Comparison of ENCODE assay signal across 19 cellular contexts in the genomic region with DNA sequence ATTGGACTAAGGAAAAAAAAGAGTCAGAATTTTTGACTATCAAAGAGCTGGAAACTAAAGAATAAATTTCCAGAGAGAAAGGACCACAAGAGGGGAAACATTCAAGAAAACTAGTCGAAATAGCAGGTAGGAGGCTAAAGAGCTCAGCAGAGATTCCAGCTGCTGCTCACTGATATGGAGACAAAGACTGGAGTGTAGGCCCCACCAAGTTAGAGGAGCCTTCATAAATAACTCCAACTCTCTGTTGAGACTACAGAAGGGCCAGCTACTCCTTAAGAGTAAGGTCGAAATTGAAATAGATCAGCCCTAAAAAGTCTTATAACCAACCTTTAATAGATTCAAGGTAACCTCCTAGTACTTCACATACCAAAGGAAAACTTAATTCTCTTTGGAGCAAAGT. TPM values are rescaled to one million over a fixed set of nuclear protein-coding genes. Genes with fewer than 3 reads are reported as not detected.
A peak's percentile ranks its signal among the peaks of the same experiment; 100 is the strongest.
DNase-seq lines count a peak whose midpoint lies in the region; ATAC-seq and TF ChIP-seq lines count a peak whose summit lies in the region.
"Had no signal": no experiment of that assay in that cellular context is flagged by ENCODE, and none has a peak within 500 bp of the region (broad histone marks: within the 10 kb centered on the region; RNA-seq: fewer than 3 reads in every experiment).

No MANE protein-coding gene starts in this region.

- H3K27me3 ChIP-seq in mesendoderm (ENCODE audit: insufficient read depth, low read length, poor library complexity) = no peaks in the 10 kb centered on the region
- H3K27me3 ChIP-seq: BLaER1 treated with 17β-estradiol and CSF1 and Interleukin-3, amounts not matched to agents 10 nM and 100 nM had no signal

- no peaks in the 10 kb centered on the region for H3K4me1 ChIP-seq in mesendoderm (ENCODE audit: control insufficient read depth, low read depth, low read length)
- H3K4me1 ChIP-seq: A549 had no signal

- peaks cover 26% of the 10 kb centered on the region in 2 donors for H3K4me1 Mint-ChIP-seq in natural killer cell
- peaks cover 11 to 15% of the 10 kb centered on the region in 2 donors for H3K4me1 Mint-ChIP-seq in natural killer cell treated with Interleukin-12 subunit alpha and Interleukin-12 subunit beta and Interleukin-15 and Interleukin-18, amount 100 ng/mL, for 72 hours (ENCODE audit: low read depth in 2 of 2)
- H3K4me1 Mint-ChIP-seq in brain = peaks cover 29% of the 10 kb centered on the region

- TF ChIP-seq CTCF in natural killer cell (IDR thresholded peaks at IDR 0.05) (no peak), brain (conservative IDR thresholded peaks at IDR 0.05) (no peak)

- H3K56ac ChIP-seq in mesendoderm (ENCODE audit: low read length) = no peak overlapping the region

- no peak overlapping the region for H2BK5ac ChIP-seq in mesendoderm (ENCODE audit: low read length)

- H3K4me3 ChIP-seq in mesendoderm (ENCODE audit: low read length) = no peak overlapping the region
- H3K4me3 ChIP-seq: A549; BLaER1 treated with 17β-estradiol and CSF1 and Interleukin-3, amounts not matched to agents 10 nM and 100 nM had no signal

- no peak overlapping the region for H3K4me2 ChIP-seq in mesendoderm (ENCODE audit: low read length)
- H3K4me2 ChIP-seq: A549; BLaER1 treated with 17β-estradiol and CSF1 and Interleukin-3, amounts not matched to agents 10 nM and 100 nM had no signal

- H3K27ac ChIP-seq in mesendoderm (ENCODE audit: low read depth, low read length) = no peak overlapping the region
- H3K27ac ChIP-seq: A549; BLaER1 treated with 17β-estradiol and CSF1 and Interleukin-3, amounts not matched to agents 10 nM and 100 nM had no signal

- H3K36me3 ChIP-seq in mesendoderm (ENCODE audit: control insufficient read depth, insufficient read depth, low read length) = peaks cover 4% of the 10 kb centered on the region

- H3K27me3 Mint-ChIP-seq in natural killer cell (ENCODE audit: low read depth in 2 of 2) (no peaks in the 10 kb centered on the region), brain (no peaks in the 10 kb centered on the region)
- H3K27me3 Mint-ChIP-seq in natural killer cell treated with Interleukin-12 subunit alpha and Interleukin-12 subunit beta and Interleukin-15 and Interleukin-18, amount 100 ng/mL, for 72 hours = no peaks in the 10 kb centered on the region
- H3K27me3 Mint-ChIP-seq: CD8-positive, alpha-beta memory T cell had no signal

- H3K9ac ChIP-seq in mesendoderm (ENCODE audit: low read length) = no peak overlapping the region
- H3K9ac ChIP-seq: BLaER1 treated with 17β-estradiol and CSF1 and Interleukin-3, amounts not matched to agents 10 nM and 100 nM had no signal

- peak overlapping the region; percentile 28 to 67 for H3K27ac Mint-ChIP-seq in natural killer cell
- no peak overlapping the region for H3K27ac Mint-ChIP-seq in natural killer cell treated with Interleukin-12 subunit alpha and Interleukin-12 subunit beta and Interleukin-15 and Interleukin-18, amount 100 ng/mL, for 72 hours
- peak overlapping the region in 3 of 5 experiments; percentile 1 to 46 (median 21) for H3K27ac Mint-ChIP-seq in brain

- DNase-seq in natural killer cell (no peak), mesendoderm (peak; percentile 8), KBM-7 (no peak), NCI-H1092 treated with DMSO at 0.1 percent for 48 hours (lab: John Stamatoyannopoulos, UW) (no peak), middle frontal gyrus (ENCODE audit: extremely low spot score, low spot score) (no peak)
- DNase-seq in natural killer cell treated with Interleukin-12 subunit alpha and Interleukin-12 subunit beta and Interleukin-15 and Interleukin-18, amount 100 ng/mL, for 72 hours (ENCODE audit: low spot score) = no peak
- DNase-seq: CD8-positive, alpha-beta memory T cell; DMS79 treated with DMSO at 0.1 percent for 48 hours; NCI-H1417; NCI-H2029; NCI-H2171; NCI-H446; NCI-H69; NK-92 treated with Interleukin-12 subunit alpha and Interleukin-12 subunit beta, amount 100 ng/mL, for 24 hours; SIG-M5 had no signal

- H3K23ac ChIP-seq in mesendoderm (ENCODE audit: low read length) = no peak overlapping the region

- no peak overlapping the region for H4K8ac ChIP-seq in mesendoderm (ENCODE audit: low read depth, low read length)

- H2AK5ac ChIP-seq in mesendoderm (ENCODE audit: low read length) = no peak overlapping the region

- ATAC-seq in natural killer cell = no peak
- no peak for ATAC-seq in natural killer cell treated with Interleukin-12 subunit alpha and Interleukin-12 subunit beta and Interleukin-15 and Interleukin-18, amount 100 ng/mL, for 72 hours
- no peak for ATAC-seq in GM19324 (IDR thresholded peaks at IDR 0.05; ENCODE audit: low FRiP score, unreplicated experiment)
- ATAC-seq: A549 had no signal

- H3K9me3 Mint-ChIP-seq in natural killer cell = no peaks in the 10 kb centered on the region
- H3K9me3 Mint-ChIP-seq in natural killer cell treated with Interleukin-12 subunit alpha and Interleukin-12 subunit beta and Interleukin-15 and Interleukin-18, amount 100 ng/mL, for 72 hours = no peaks in the 10 kb centered on the region
- peaks cover 0 to 4% (median 2%) of the 10 kb centered on the region in 5 experiments for H3K9me3 Mint-ChIP-seq in brain
- H3K9me3 Mint-ChIP-seq: CD8-positive, alpha-beta memory T cell had no signal

- no peak overlapping the region for H3K4ac ChIP-seq in mesendoderm (ENCODE audit: low read depth, low read length)

- H3K79me2 ChIP-seq in mesendoderm (ENCODE audit: control insufficient read depth, insufficient read depth, low read length) = no peaks in the 10 kb centered on the region

- no peak overlapping the region for H2BK15ac ChIP-seq in mesendoderm (replicated peaks; ENCODE audit: low read depth)

- no peak overlapping the region for H2BK120ac ChIP-seq in mesendoderm (ENCODE audit: low read depth, low read length)

- in situ Hi-C loops in KBM-7 (cut with MboI; ENCODE audit: low pct_unique_long_range_greater_than_20kb, low sequenced_read_pairs) = no loop called here

- peaks cover 7% of the 10 kb centered on the region for H3K79me1 ChIP-seq in mesendoderm (ENCODE audit: low read length)

- no peak overlapping the region for H4K5ac ChIP-seq in mesendoderm (ENCODE audit: low read length)

- H3K4me3 Mint-ChIP-seq in natural killer cell = no peak overlapping the region
- H3K4me3 Mint-ChIP-seq in natural killer cell treated with Interleukin-12 subunit alpha and Interleukin-12 subunit beta and Interleukin-15 and Interleukin-18, amount 100 ng/mL, for 72 hours = no peak overlapping the region
- no peak overlapping the region for H3K4me3 Mint-ChIP-seq in brain
- H3K4me3 Mint-ChIP-seq: CD8-positive, alpha-beta memory T cell had no signal

- no CpG with 5 or more reads among the region's 2 CpGs for WGBS in mesendoderm (ENCODE audit: extremely low coverage, insufficient coverage, low lambda C conversion rate)

- H3K36me3 Mint-ChIP-seq in natural killer cell (no peaks in the 10 kb centered on the region), brain (peaks cover 77% of the 10 kb centered on the region)
- peaks cover 18% of the 10 kb centered on the region for H3K36me3 Mint-ChIP-seq in natural killer cell treated with Interleukin-12 subunit alpha and Interleukin-12 subunit beta and Interleukin-15 and Interleukin-18, amount 100 ng/mL, for 72 hours

- H3K18ac ChIP-seq in mesendoderm (ENCODE audit: low read length) = no peak overlapping the region

- intact Hi-C loops in natural killer cell (cut with micrococcal nuclease) = no loop called here

RNA-seq across cellular contexts. Expression of a gene that starts 31.1 kb away (rescaled TPM):
- 10 to 100 TPM; 72.2 to 92.2 (median 77.7) TPM for total RNA-seq in natural killer cell
- 10 to 100 TPM; 69.5 to 81.4 TPM for total RNA-seq in natural killer cell treated with Interleukin-12 subunit alpha and Interleukin-12 subunit beta and Interleukin-15 and Interleukin-18, amount 100 ng/mL, for 72 hours
- 24.4 TPM for polyA plus RNA-seq in brain (ENCODE audit: insufficient read depth, low read depth, low replicate concordance)
- polyA plus RNA-seq in mesendoderm (2013, experiment 1 of 2) = 82.4 TPM
- polyA plus RNA-seq in mesendoderm (2013, experiment 2 of 2) = 82.3 TPM

Comparison
In these comparisons a context has a peak if more than half of its experiments do, and no peak if none do; other contexts are left out.
1. H3K27ac Mint-ChIP-seq: peak in natural killer cell (2 of 2) and brain (3 of 5); none in natural killer cell treated with Interleukin-12 subunit alpha and Interleukin-12 subunit beta and Interleukin-15 and Interleukin-18, amount 100 ng/mL, for 72 hours (0 of 2).